In the genomic region with DNA sequence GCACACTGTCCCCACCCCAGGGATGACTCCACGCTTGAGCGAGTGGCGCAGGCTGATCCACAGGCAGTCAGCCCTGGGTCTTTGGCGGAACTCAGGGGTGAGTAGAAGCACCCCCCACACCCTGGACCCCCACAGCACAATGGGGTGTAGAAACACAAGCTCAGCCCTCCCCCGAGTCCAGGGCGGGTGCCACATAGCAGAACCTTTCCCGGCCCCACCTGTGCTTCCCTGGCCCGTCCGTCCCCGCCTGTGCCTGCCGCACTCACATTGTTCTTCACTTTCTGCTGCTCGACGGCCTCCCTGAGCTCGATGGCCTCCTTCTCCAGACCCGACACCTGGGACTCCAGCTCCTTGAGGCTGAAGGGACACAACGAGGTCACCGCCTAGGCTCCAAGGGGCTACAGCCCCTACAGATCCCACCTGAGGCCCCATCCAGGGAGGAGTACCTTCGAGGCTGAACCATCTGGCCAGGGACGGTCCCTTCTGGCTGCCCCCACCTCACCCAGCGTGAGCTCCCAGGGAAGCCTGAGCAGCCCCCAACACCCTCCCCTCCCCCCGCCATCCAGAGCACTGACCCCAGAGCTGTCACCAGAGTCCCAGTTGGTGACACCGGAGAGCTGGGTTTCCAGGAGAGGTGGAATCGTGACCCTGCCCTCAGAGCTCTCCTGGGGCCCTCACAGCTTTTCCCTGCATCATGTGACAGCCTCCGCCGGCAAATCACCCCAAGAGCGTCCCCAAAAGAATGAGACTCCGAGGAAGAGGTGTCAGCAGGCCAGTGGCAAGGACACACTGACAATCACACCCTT, we compare ENCODE assay signal across 14 cellular contexts. TPM values are rescaled to one million over a fixed set of nuclear protein-coding genes. Genes with fewer than 3 reads are reported as not detected.
DNase-seq lines count a peak whose midpoint lies in the region; ATAC-seq and TF ChIP-seq lines count a peak whose summit lies in the region.
"Had no signal": no experiment of that assay in that cellular context is flagged by ENCODE, and none has a peak within 500 bp of the region (broad histone marks: within the 10 kb centered on the region; RNA-seq: fewer than 3 reads in every experiment).

No MANE protein-coding gene starts in this region.

- peak overlapping the region; percentile 93 for H3K4me2 ChIP-seq in BLaER1

- H3K9me3 ChIP-seq in BLaER1 (no peaks in the 10 kb centered on the region), Peyer's patch (no peaks in the 10 kb centered on the region)

- peak overlapping the region; percentile 51 for H3K9ac ChIP-seq in BLaER1

- no peak for TF ChIP-seq CTCF in Peyer's patch (IDR thresholded peaks at IDR 0.05)

- peak overlapping the region; percentile 78 for H3K27ac ChIP-seq in BLaER1
- H3K27ac ChIP-seq in Peyer's patch = no peak overlapping the region

- ATAC-seq in left ventricle myocardium superior = no peak
- ATAC-seq in HG03378 (IDR thresholded peaks at IDR 0.05; ENCODE audit: unreplicated experiment) = no peak
- no peak for ATAC-seq in GM21717 (IDR thresholded peaks at IDR 0.05; ENCODE audit: unreplicated experiment)

- H3K4me3 ChIP-seq in BLaER1 = no peak overlapping the region
- H3K4me3 ChIP-seq in Peyer's patch = no peak overlapping the region

- no peak for TF ChIP-seq POLR2A in Peyer's patch (IDR thresholded peaks at IDR 0.05)

- H3K27me3 ChIP-seq in BLaER1 = no peaks in the 10 kb centered on the region
- no peaks in the 10 kb centered on the region for H3K27me3 ChIP-seq in Peyer's patch

- intact Hi-C loops in left ventricle myocardium superior (cut with micrococcal nuclease) (no loop called here), posterior vena cava (cut with DNase I) (no loop called here)

- H4K20me1 ChIP-seq in BLaER1 = peaks cover 51% of the 10 kb centered on the region

- H3K36me3 ChIP-seq in BLaER1 (peaks cover 100% of the 10 kb centered on the region), Peyer's patch (peaks cover 0 to 99% (median 0%) of the 10 kb centered on the region in 3 donors)

- peak in 2 of 3 donors; percentile 44 to 45 for DNase-seq in Peyer's patch
- DNase-seq in left ventricle myocardium superior = peak; percentile 15
- DNase-seq in posterior vena cava (ENCODE audit: low spot score) = peak; percentile 63
- DNase-seq in kidney glomerular epithelial cell (lab: John Stamatoyannopoulos, UW) = no peak
- DNase-seq in hypothalamus (lab: John Stamatoyannopoulos, UW) = no peak
- DNase-seq: activated naive CD4-positive, alpha-beta T cell treated with anti-CD3 and anti-CD28 coated beads for 36 hours; foreskin fibroblast; NCI-H1694; NCI-H446 treated with DMSO at 0.1 percent for 48 hours; SHP77 treated with DMSO at 0.1 percent for 48 hours; stimulated activated naive CD4-positive, alpha-beta T cell treated with Interleukin-2 at 50 U/mL for 16 hours had no signal

- H3K4me1 ChIP-seq in BLaER1 = peaks cover 70% of the 10 kb centered on the region
- no peaks in the 10 kb centered on the region for H3K4me1 ChIP-seq in Peyer's patch

RNA-seq across cellular contexts. Expression of gene DSTN, which starts 55.6 kb away (rescaled TPM):
- total RNA-seq in Peyer's patch (100 to 1,000 TPM; 111 to 151 (median 117) TPM), left ventricle myocardium superior (836 TPM), posterior vena cava (1,000 to 10,000 TPM; 1,245 to 1,338 TPM)

RNA-seq across cellular contexts. Expression of gene RRBP1, which starts 56.6 kb away (rescaled TPM):
- 100 to 1,000 TPM; 169 to 328 (median 249) TPM for total RNA-seq in Peyer's patch
- total RNA-seq in left ventricle myocardium superior = 35.6 TPM
- total RNA-seq in posterior vena cava = 100 to 1,000 TPM; 128 TPM

Comparison
In these comparisons a context has a peak if more than half of its experiments do, and no peak if none do; other contexts are left out.
1. DNase-seq: peak in Peyer's patch (2 of 3), left ventricle myocardium superior (single experiment) and posterior vena cava (single experiment); none in kidney glomerular epithelial cell (single experiment) and hypothalamus (0 of 51).